10 cellular contexts compared by ENCODE assay signal in the genomic region with DNA sequence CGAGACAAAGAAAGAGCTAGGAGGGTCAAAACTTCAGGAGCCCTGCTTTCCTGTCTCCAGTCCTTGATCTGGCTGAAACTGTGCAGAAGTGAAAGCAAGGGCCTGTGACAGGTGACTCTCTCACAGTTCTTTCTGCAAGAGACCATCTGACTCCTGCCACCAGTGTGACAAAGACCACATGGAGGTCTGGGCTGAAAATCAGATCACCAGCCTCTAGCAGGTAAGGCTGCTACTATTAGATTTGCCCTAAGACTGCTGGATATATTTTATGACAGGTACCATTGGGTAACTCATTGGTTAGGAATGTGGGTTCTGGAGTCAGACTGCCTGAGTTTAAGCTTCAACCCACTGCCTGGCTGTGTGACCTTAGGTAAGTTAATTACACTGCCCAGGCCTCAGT.
DNase-seq lines count a peak whose midpoint lies in the region; ATAC-seq and TF ChIP-seq lines count a peak whose summit lies in the region.
"Had no signal": no experiment of that assay in that cellular context is flagged by ENCODE, and none has a peak within 500 bp of the region (broad histone marks: within the 10 kb centered on the region; RNA-seq: fewer than 3 reads in every experiment).

No MANE protein-coding gene starts in this region.

- DNase-seq in EH (ENCODE audit: low read depth) (peak; percentile 22), GM20000 (ENCODE audit: low spot score) (peak; percentile 13), adipocyte (ENCODE audit: low read depth) (peak; percentile 6), NCI-H524 treated with DMSO at 0.1 percent for 48 hours (lab: John Stamatoyannopoulos, UW) (no peak), Caco-2 (no peak), NCI-H2171 treated with DMSO at 0.1 percent for 48 hours (lab: John Stamatoyannopoulos, UW) (no peak)
- no peak for DNase-seq in activated CD8-positive, alpha-beta memory T cell treated with anti-CD3 and anti-CD28 coated beads, Interleukin-2, amount 50 U/mL, for 4 hours

- no peaks in the 10 kb centered on the region for H3K36me3 Mint-ChIP-seq in Caco-2 (ENCODE audit: insufficient read depth, unreplicated experiment)

- H3K9ac ChIP-seq in adipocyte (ENCODE audit: low read length): no peak overlapping the region
- H3K9ac ChIP-seq: KMS-11 had no signal

- peak; percentile 74 for ATAC-seq in HG03175 (IDR thresholded peaks at IDR 0.05; ENCODE audit: unreplicated experiment)
- ATAC-seq: activated CD4-positive, CD25-positive, alpha-beta regulatory T cell treated with anti-CD3 and anti-CD28 coated beads, Interleukin-2, amount 50 U/mL, for 24 hours had no signal

- H3K27me3 ChIP-seq in adipocyte (replicated peaks; ENCODE audit: control insufficient read depth, insufficient read depth, low read length) (no peaks in the 10 kb centered on the region), Caco-2 (replicated peaks; ENCODE audit: control insufficient read depth, insufficient read depth, low read length) (no peaks in the 10 kb centered on the region)

- H3K4me1 Mint-ChIP-seq in Caco-2 (ENCODE audit: low read depth, unreplicated experiment): no peaks in the 10 kb centered on the region

- intact Hi-C loops in Caco-2 (cut with micrococcal nuclease; ENCODE audit: unreplicated experiment): no loop called here

- H3K9me3 Mint-ChIP-seq in Caco-2 (ENCODE audit: unreplicated experiment): no peaks in the 10 kb centered on the region

- POLR2A ChIA-PET in Caco-2 (lab: Charles Lee): no interaction called here

- H3K36me3 ChIP-seq in adipocyte (ENCODE audit: control insufficient read depth, insufficient read depth, low read length, severe bottlenecking) (no peaks in the 10 kb centered on the region), Caco-2 (ENCODE audit: control insufficient read depth, insufficient read depth, low read length) (no peaks in the 10 kb centered on the region)

- peaks cover 25% of the 10 kb centered on the region for H3K4me1 ChIP-seq in adipocyte (ENCODE audit: control insufficient read depth, insufficient read depth, low read length)
- no peaks in the 10 kb centered on the region for H3K4me1 ChIP-seq in Caco-2

- CTCF ChIA-PET in Caco-2 (lab: Charles Lee): no interaction called here

- no TSS peak for BruUV-seq in Caco-2 (replicated peaks; lab: Mats Ljungman, UMichigan)

- H3K4me3 ChIP-seq in adipocyte (ENCODE audit: low read length) (no peak overlapping the region), Caco-2 (ENCODE audit: low read depth, low read length) (no peak overlapping the region)

- H3K9me3 ChIP-seq in adipocyte (ENCODE audit: control insufficient read depth, low read length) (no peaks in the 10 kb centered on the region), Caco-2 (no peaks in the 10 kb centered on the region)

- no peak overlapping the region for H3K4me3 Mint-ChIP-seq in Caco-2 (ENCODE audit: unreplicated experiment)

- TF ChIP-seq CTCF in GM20000 (IDR thresholded peaks at IDR 0.05; ENCODE audit: extremely low read depth, missing control alignments): no peak
- TF ChIP-seq CTCF in Caco-2 (IDR thresholded peaks at IDR 0.05; ENCODE audit: insufficient read depth in 1 of 2, low read depth in 1 of 2, low read length in 1 of 2, severe bottlenecking in 1 of 2, unreplicated experiment in 1 of 2): no peak

- H3K27me3 Mint-ChIP-seq in Caco-2 (ENCODE audit: insufficient read depth, unreplicated experiment): peaks cover 3% of the 10 kb centered on the region

- no peak overlapping the region for H3K27ac Mint-ChIP-seq in Caco-2 (ENCODE audit: unreplicated experiment)

Comparison
In these comparisons a context has a peak if more than half of its experiments do, and no peak if none do; other contexts are left out.
1. DNase-seq: peak in EH (single experiment), GM20000 (single experiment) and adipocyte (single experiment); none in NCI-H524 treated with DMSO at 0.1 percent for 48 hours (single experiment), Caco-2 (0 of 2), activated CD8-positive, alpha-beta memory T cell treated with anti-CD3 and anti-CD28 coated beads, Interleukin-2, amount 50 U/mL, for 4 hours (single experiment) and NCI-H2171 treated with DMSO at 0.1 percent for 48 hours (single experiment).